22 cellular contexts compared by ENCODE assay signal in the genomic region with DNA sequence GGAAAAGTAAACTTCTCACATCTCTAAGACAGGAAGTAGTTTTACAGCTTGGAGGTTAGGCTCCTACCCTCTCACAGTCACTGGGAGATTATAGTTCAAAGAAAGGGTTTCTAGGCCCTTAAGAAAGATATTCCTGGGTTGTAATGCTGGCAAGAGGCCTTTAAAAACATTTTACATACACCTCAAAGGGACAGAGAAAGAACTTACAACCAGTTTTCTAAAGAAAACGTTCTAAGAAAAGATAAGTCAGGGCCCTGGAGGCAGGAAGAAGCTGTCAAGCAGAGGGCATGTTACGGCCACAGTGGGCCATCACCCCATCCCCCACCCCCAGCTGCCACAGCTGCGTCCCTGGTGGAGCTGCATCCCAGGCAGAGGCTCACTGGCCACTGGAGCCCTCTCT.
DNase-seq lines count a peak whose midpoint lies in the region; ATAC-seq, FAIRE-seq and TF ChIP-seq lines count a peak whose summit lies in the region.
"Had no signal": no experiment of that assay in that cellular context is flagged by ENCODE, and none has a peak within 500 bp of the region (broad histone marks: within the 10 kb centered on the region; RNA-seq: fewer than 3 reads in every experiment).

No MANE protein-coding gene starts in this region.

- H3K4me1 ChIP-seq in BLaER1 treated with 17β-estradiol and CSF1 and Interleukin-3, amounts not matched to agents 10 nM and 100 nM: peaks cover 0 to 13% (median 8%) of the 10 kb centered on the region in 10 experiments; a peak in 11 of 20 replicates
- no peaks in the 10 kb centered on the region for H3K4me1 ChIP-seq in hepatocyte (ENCODE audit: insufficient read depth)
- H3K4me1 ChIP-seq: Caco-2 had no signal

- WGBS in hepatocyte (ENCODE audit: low lambda C conversion rate, missing lambda C conversion rate): 36% methylated on average over 3 of the region's 3 CpGs

- ATAC-seq in left ventricle myocardium superior: no peak
- ATAC-seq: GM23338 had no signal

- no peak overlapping the region for H2AFZ ChIP-seq in hepatocyte
- H2AFZ ChIP-seq: GM23338 had no signal

- H3K27ac ChIP-seq in BLaER1 treated with 17β-estradiol and CSF1 and Interleukin-3, amounts not matched to agents 10 nM and 100 nM: peak overlapping the region in 6 of 11 experiments; percentile 10 to 52 (median 22); a peak in 5 of 22 replicates
- H3K27ac ChIP-seq in hepatocyte: peak overlapping the region; percentile 55
- H3K27ac ChIP-seq: RWPE1 had no signal

- H3K27me3 ChIP-seq in BLaER1 treated with 17β-estradiol and CSF1 and Interleukin-3, amounts not matched to agents 10 nM and 100 nM: no peaks in the 10 kb centered on the region
- no peaks in the 10 kb centered on the region for H3K27me3 ChIP-seq in hepatocyte

- H3K4me3 Mint-ChIP-seq in nephron: no peak overlapping the region
- H3K4me3 Mint-ChIP-seq: B cell; CD4-positive, alpha-beta T cell; GM23338 had no signal

- no peaks in the 10 kb centered on the region for H3K9me2 ChIP-seq in hepatocyte (replicated peaks; ENCODE audit: insufficient read depth)

- H3K4me1 Mint-ChIP-seq in nephron: no peaks in the 10 kb centered on the region
- H3K4me1 Mint-ChIP-seq: B cell had no signal

- H3K27ac Mint-ChIP-seq in nephron: peak overlapping the region in 2 of 3 experiments; percentile 78 to 87
- H3K27ac Mint-ChIP-seq: B cell; CD4-positive, alpha-beta T cell; GM23338 had no signal

- DNase-seq in RPMI7951 (ENCODE audit: low read depth) (peak; percentile 50), hepatocyte (ENCODE audit: low spot score) (no peak), left ventricle myocardium superior (no peak), urothelium cell line (ENCODE audit: low spot score) (no peak), SKM-1 (lab: John Stamatoyannopoulos, UW; ENCODE audit: unreplicated experiment) (no peak)
- DNase-seq in activated CD8-positive, alpha-beta memory T cell treated with anti-CD3 and anti-CD28 coated beads for 24 hours: no peak
- DNase-seq: Caco-2; CD4-positive, alpha-beta T cell; GDM1; HCEC 1CT; NCI-H1417; NCI-H187; NCI-H2107; NCI-H510A treated with DMSO at 0.1 percent for 48 hours; NCI-H774; SIG-M5 had no signal

- H3K79me2 ChIP-seq in hepatocyte: no peaks in the 10 kb centered on the region

- TF ChIP-seq CTCF in hepatocyte (IDR thresholded peaks at IDR 0.05; ENCODE audit: poor library complexity) (no peak), nephron (IDR thresholded peaks at IDR 0.05; ENCODE audit: unreplicated experiment in 3 of 3) (no peak)

- no peak overlapping the region for H3K4me3 ChIP-seq in BLaER1 treated with 17β-estradiol and CSF1 and Interleukin-3, amounts not matched to agents 10 nM and 100 nM
- H3K4me3 ChIP-seq in hepatocyte: no peak overlapping the region
- H3K4me3 ChIP-seq: GM23338 had no signal

- H3K36me3 ChIP-seq in BLaER1 treated with 17β-estradiol and CSF1 and Interleukin-3, amounts not matched to agents 10 nM and 100 nM: no peaks in the 10 kb centered on the region
- no peaks in the 10 kb centered on the region for H3K36me3 ChIP-seq in hepatocyte (replicated peaks; ENCODE audit: insufficient read depth, low read depth)

- intact Hi-C loops in left ventricle myocardium superior (cut with micrococcal nuclease): no loop called here

- no peaks in the 10 kb centered on the region for H3K9me3 Mint-ChIP-seq in nephron
- H3K9me3 Mint-ChIP-seq: CD4-positive, alpha-beta T cell; GM23338 had no signal

- no peaks in the 10 kb centered on the region for H4K20me1 ChIP-seq in BLaER1 treated with 17β-estradiol and CSF1 and Interleukin-3, amounts not matched to agents 10 nM and 100 nM
- H4K20me1 ChIP-seq in hepatocyte (ENCODE audit: insufficient read depth, poor library complexity, severe bottlenecking): no peaks in the 10 kb centered on the region

- H3K9ac ChIP-seq in BLaER1 treated with 17β-estradiol and CSF1 and Interleukin-3, amounts not matched to agents 10 nM and 100 nM: no peak overlapping the region

- peaks cover 7% of the 10 kb centered on the region for H3K27me3 Mint-ChIP-seq in nephron (ENCODE audit: low read depth)
- H3K27me3 Mint-ChIP-seq: B cell; CD4-positive, alpha-beta T cell had no signal

- peak overlapping the region in 9 of 11 experiments; percentile 9 to 42 (median 33); a peak in 15 of 22 replicates for H3K4me2 ChIP-seq in BLaER1 treated with 17β-estradiol and CSF1 and Interleukin-3, amounts not matched to agents 10 nM and 100 nM
- no peak overlapping the region for H3K4me2 ChIP-seq in hepatocyte
- H3K4me2 ChIP-seq: GM23338 had no signal

- H3K36me3 Mint-ChIP-seq in nephron (ENCODE audit: low read depth): no peaks in the 10 kb centered on the region

- H3K9me3 ChIP-seq in BLaER1 treated with 17β-estradiol and CSF1 and Interleukin-3, amounts not matched to agents 10 nM and 100 nM (replicated peaks in 1 of 11): peaks cover 0 to 13% (median 8%) of the 10 kb centered on the region in 11 experiments; a peak in 10 of 22 replicates
- H3K9me3 ChIP-seq in hepatocyte (ENCODE audit: low read depth): no peaks in the 10 kb centered on the region
- H3K9me3 ChIP-seq: Caco-2 had no signal

- FAIRE-seq in urothelium cell line (lab: Jason Lieb, UNC): no peak
- FAIRE-seq: GM19239 had no signal
